In the genomic region with DNA sequence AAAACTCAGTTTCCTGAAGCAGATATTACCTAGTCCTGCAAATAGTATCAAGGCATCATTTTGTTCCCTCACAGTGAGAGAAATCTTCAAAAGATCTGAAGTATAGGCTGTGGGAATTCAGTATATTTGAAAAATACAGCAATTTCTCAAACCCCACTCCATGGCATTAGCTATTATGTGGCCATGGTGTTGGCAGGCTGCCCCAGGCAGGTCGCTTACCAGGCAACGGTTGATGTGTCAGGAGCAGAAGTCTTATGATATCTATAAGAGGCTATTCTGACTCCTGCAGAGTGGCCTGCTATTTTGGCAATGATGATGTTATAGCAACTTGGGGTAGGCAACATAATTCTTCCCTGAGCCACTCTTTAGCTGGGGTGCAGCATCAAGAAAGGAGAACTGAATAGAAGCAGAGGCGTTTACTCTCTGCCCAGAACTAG, we compare ENCODE assay signal across 9 cellular contexts.
DNase-seq lines count a peak whose midpoint lies in the region; ATAC-seq and TF ChIP-seq lines count a peak whose summit lies in the region.
"Had no signal": no experiment of that assay in that cellular context is flagged by ENCODE, and none has a peak within 500 bp of the region (broad histone marks: within the 10 kb centered on the region; RNA-seq: fewer than 3 reads in every experiment).

No MANE protein-coding gene starts in this region.

- in situ Hi-C loops in ACHN (cut with HindIII; ENCODE audit: low pct_ligation_motif_present, low pct_unique_long_range_greater_than_20kb, low sequenced_read_pairs) = no loop called here

- DNase-seq in chondrocyte (ENCODE audit: low spot score) (no peak), mesenteric fat pad (ENCODE audit: low spot score) (no peak), ACHN (no peak)
- no peak for DNase-seq in activated CD8-positive, alpha-beta T cell treated with anti-CD3 and anti-CD28 coated beads for 36 hours

- no peaks in the 10 kb centered on the region for H3K9me3 Mint-ChIP-seq in chondrocyte (ENCODE audit: low read depth)
- no peaks in the 10 kb centered on the region for H3K9me3 Mint-ChIP-seq in activated CD8-positive, alpha-beta T cell treated with anti-CD3 and anti-CD28 coated beads for 36 hours
- H3K9me3 Mint-ChIP-seq: neural crest cell had no signal

- H3K4me3 ChIP-seq in parathyroid adenoma (ENCODE audit: low read depth, low read length) = no peak overlapping the region
- H3K4me3 ChIP-seq: SK-N-MC had no signal

- no peaks in the 10 kb centered on the region for H3K27me3 ChIP-seq in parathyroid adenoma (ENCODE audit: control insufficient read depth, insufficient read depth, low read length)

- no peaks in the 10 kb centered on the region for H3K9me3 ChIP-seq in parathyroid adenoma (ENCODE audit: control insufficient read depth, low read length)

- peaks cover 36% of the 10 kb centered on the region for H3K4me1 ChIP-seq in parathyroid adenoma

- peaks cover 22% of the 10 kb centered on the region for H3K79me2 ChIP-seq in parathyroid adenoma

- no peak overlapping the region for H3K9ac ChIP-seq in parathyroid adenoma

- H3K27me3 Mint-ChIP-seq in chondrocyte (ENCODE audit: low read depth) = no peaks in the 10 kb centered on the region
- H3K27me3 Mint-ChIP-seq in activated CD8-positive, alpha-beta T cell treated with anti-CD3 and anti-CD28 coated beads for 36 hours = no peaks in the 10 kb centered on the region

- peak overlapping the region; percentile 90 for H3K27ac Mint-ChIP-seq in chondrocyte (ENCODE audit: unreplicated experiment)
- no peak overlapping the region for H3K27ac Mint-ChIP-seq in activated CD8-positive, alpha-beta T cell treated with anti-CD3 and anti-CD28 coated beads for 36 hours

- H3K27ac ChIP-seq in parathyroid adenoma = peak overlapping the region; percentile 66
- H3K27ac ChIP-seq: SK-N-MC had no signal

- ATAC-seq in GM21515 (IDR thresholded peaks at IDR 0.05; ENCODE audit: unreplicated experiment) = peak; percentile 38
- peak; percentile 52 for ATAC-seq in HG03521 (IDR thresholded peaks at IDR 0.05; ENCODE audit: unreplicated experiment)
- no peak for ATAC-seq in activated CD8-positive, alpha-beta T cell treated with anti-CD3 and anti-CD28 coated beads for 36 hours

- POLR2A ChIA-PET in activated CD8-positive, alpha-beta T cell treated with anti-CD3 and anti-CD28 coated beads for 36 hours (lab: Charles Lee) = no interaction called here

- no peak overlapping the region for H3K4me2 ChIP-seq in parathyroid adenoma (ENCODE audit: low read length)

- peaks cover 68% of the 10 kb centered on the region for H3K4me1 Mint-ChIP-seq in chondrocyte (ENCODE audit: low read depth)
- H3K4me1 Mint-ChIP-seq in activated CD8-positive, alpha-beta T cell treated with anti-CD3 and anti-CD28 coated beads for 36 hours (ENCODE audit: low read depth) = no peaks in the 10 kb centered on the region

- peak overlapping the region; percentile 29 for H3K4me3 Mint-ChIP-seq in chondrocyte (ENCODE audit: unreplicated experiment)
- no peak overlapping the region for H3K4me3 Mint-ChIP-seq in activated CD8-positive, alpha-beta T cell treated with anti-CD3 and anti-CD28 coated beads for 36 hours
- H3K4me3 Mint-ChIP-seq: neural crest cell had no signal

- H2AFZ ChIP-seq in parathyroid adenoma = peak overlapping the region; percentile 19

- TF ChIP-seq CTCF in chondrocyte (IDR thresholded peaks at IDR 0.05) = no peak
- no peak for TF ChIP-seq CTCF in parathyroid adenoma (IDR thresholded peaks at IDR 0.05)
- no peak for TF ChIP-seq CTCF in activated CD8-positive, alpha-beta T cell treated with anti-CD3 and anti-CD28 coated beads for 36 hours (IDR thresholded peaks at IDR 0.05)

- peaks cover 12% of the 10 kb centered on the region for H3K36me3 Mint-ChIP-seq in chondrocyte (ENCODE audit: low read depth)
- no peaks in the 10 kb centered on the region for H3K36me3 Mint-ChIP-seq in activated CD8-positive, alpha-beta T cell treated with anti-CD3 and anti-CD28 coated beads for 36 hours (ENCODE audit: low read depth)

- intact Hi-C loops in activated CD8-positive, alpha-beta T cell treated with anti-CD3 and anti-CD28 coated beads for 36 hours (cut with micrococcal nuclease) = no loop called here

- H3K36me3 ChIP-seq in parathyroid adenoma (ENCODE audit: control insufficient read depth, insufficient read depth, low read length) = no peaks in the 10 kb centered on the region

- CTCF ChIA-PET in activated CD8-positive, alpha-beta T cell treated with anti-CD3 and anti-CD28 coated beads for 36 hours (lab: Charles Lee) = no interaction called here
